ENCODE assay signal across 23 cellular contexts in genomic region chr3:70738310-70738681, GRCh38.
DNase-seq lines count a peak whose midpoint lies in the region; ATAC-seq, FAIRE-seq and TF ChIP-seq lines count a peak whose summit lies in the region.
"Had no signal": no experiment of that assay in that cellular context is flagged by ENCODE, and none has a peak within 500 bp of the region (broad histone marks: within the 10 kb centered on the region; RNA-seq: fewer than 3 reads in every experiment).

No MANE protein-coding gene starts in this region.

- H3K27me3 ChIP-seq in GM12878 (replicated peaks in 1 of 2; ENCODE audit: control insufficient read depth in 2 of 2, insufficient read depth in 2 of 2, low read length in 1 of 2) (no peaks in the 10 kb centered on the region), liver (ENCODE audit: control insufficient read depth in 4 of 4, insufficient read depth in 4 of 4, low read length in 3 of 4) (peaks cover 0 to 3% (median 0%) of the 10 kb centered on the region in 4 donors), body of pancreas (no peaks in the 10 kb centered on the region), SJCRH30 (no peaks in the 10 kb centered on the region), heart right ventricle (no peaks in the 10 kb centered on the region)

- no peaks in the 10 kb centered on the region for H4K20me1 ChIP-seq in GM12878 (ENCODE audit: control insufficient read depth, insufficient read depth)

- TF ChIP-seq POLR2A in GM12878 (IDR thresholded peaks at IDR 0.05; ENCODE audit: low read depth, low read length) (no peak), body of pancreas (IDR thresholded peaks at IDR 0.05) (no peak)

- H3K9ac ChIP-seq in GM12878 (ENCODE audit: control insufficient read depth, insufficient read depth, low read length): no peak overlapping the region
- no peak overlapping the region for H3K9ac ChIP-seq in liver (ENCODE audit: low read depth in 1 of 2, low read length in 2 of 2)

- no peaks in the 10 kb centered on the region for H3K79me2 ChIP-seq in GM12878 (ENCODE audit: control insufficient read depth, insufficient read depth, low read length)

- RAD21 ChIA-PET in GM12878 (lab: Charles Lee; ENCODE audit: unreplicated experiment): no interaction called here

- BruUV-seq in GM12878 (replicated peaks; lab: Mats Ljungman, UMichigan): no TSS peak

- TF ChIP-seq CTCF in GM12878 (IDR thresholded peaks at IDR 0.05 in 2 of 3, conservative IDR thresholded peaks at IDR 0.05 in 1 of 3; ENCODE audit: control insufficient read depth in 2 of 3, extremely low read depth in 1 of 3, insufficient read depth in 1 of 3, low read depth in 3 of 3, low read length in 3 of 3) (no peak), liver (IDR thresholded peaks at IDR 0.05; ENCODE audit: low read depth, low read length, missing input control) (no peak), body of pancreas (IDR thresholded peaks at IDR 0.05) (no peak), heart right ventricle (IDR thresholded peaks at IDR 0.05) (no peak)

- no peak for TF ChIP-seq EP300 in GM12878 (IDR thresholded peaks at IDR 0.05; ENCODE audit: borderline replicate concordance in 1 of 2, control insufficient read depth in 1 of 2, low read depth in 2 of 2, low read length in 2 of 2)

- intact Hi-C loops in GM12878 (cut with micrococcal nuclease; ENCODE audit: unreplicated experiment): no loop called here
- intact Hi-C loops in body of pancreas (cut with DNase I): no loop called here
- intact Hi-C loops in heart right ventricle (cut with DNase I): no loop called here

- ATAC-seq in GM12878 (no peak), body of pancreas (no peak), heart right ventricle (no peak)
- ATAC-seq: psoas muscle, SK-N-SH treated with all-trans-retinoic acid at 6 μM for 48 hours had no signal

- no peak overlapping the region for H3K4me2 ChIP-seq in GM12878 (ENCODE audit: control insufficient read depth, insufficient read depth)

- in situ Hi-C loops in GM12878 (cut with MboI): no loop called here

- no peak overlapping the region for H3K4me3 ChIP-seq in GM12878
- H3K4me3 ChIP-seq in liver (ENCODE audit: low read depth in 1 of 3, low read length in 3 of 3): no peak overlapping the region
- no peak overlapping the region for H3K4me3 ChIP-seq in body of pancreas
- H3K4me3 ChIP-seq in SJCRH30: no peak overlapping the region
- no peak overlapping the region for H3K4me3 ChIP-seq in heart right ventricle
- H3K4me3 ChIP-seq: lung, psoas muscle, skin epidermis had no signal

- POLR2A ChIA-PET in GM12878 (lab: Charles Lee): no interaction called here

- H3K36me3 ChIP-seq in GM12878 (ENCODE audit: control insufficient read depth in 2 of 2, insufficient read depth in 2 of 2, low read length in 1 of 2): no peaks in the 10 kb centered on the region
- H3K36me3 ChIP-seq in liver (ENCODE audit: control insufficient read depth in 4 of 4, insufficient read depth in 3 of 4, low read depth in 1 of 4, low read length in 3 of 4): no peaks in the 10 kb centered on the region
- H3K36me3 ChIP-seq in body of pancreas (replicated peaks in 1 of 2; ENCODE audit: insufficient read depth in 1 of 2, low read depth in 2 of 2): no peaks in the 10 kb centered on the region
- H3K36me3 ChIP-seq in SJCRH30: no peaks in the 10 kb centered on the region
- H3K36me3 ChIP-seq in heart right ventricle: no peaks in the 10 kb centered on the region

- 3% methylated on average over 4 of the region's 4 CpGs for WGBS in GM12878 (ENCODE audit: insufficient coverage, insufficient replicate concordance, low lambda C conversion rate, missing lambda C conversion rate)
- 26% methylated on average over 4 of the region's 4 CpGs for WGBS in liver
- WGBS in body of pancreas, 2 donors: 27 to 41% methylated on average over 4 of the region's 4 CpGs
- 58 to 62% methylated on average over 4 of the region's 4 CpGs for WGBS in heart right ventricle, 2 donors

- no peak for FAIRE-seq in GM12878 (lab: Jason Lieb, UNC)
- FAIRE-seq: keratinocyte had no signal

- peak; percentile 71 for DNase-seq in DMS53 (lab: John Stamatoyannopoulos, UW)
- DNase-seq in Kasumi-1 (lab: John Stamatoyannopoulos, UW): peak; percentile 28 to 54
- DNase-seq in GM12878 (ENCODE audit: low read depth, low spot score): no peak
- DNase-seq in NCI-H2227 treated with DMSO at 0.1 percent for 48 hours (lab: John Stamatoyannopoulos, UW): no peak
- DNase-seq in body of pancreas: no peak
- no peak for DNase-seq in SJCRH30
- no peak for DNase-seq in heart right ventricle
- DNase-seq: activated naive CD4-positive, alpha-beta T cell treated with anti-CD3 and anti-CD28 coated beads, Interleukin-2, amount 50 U/mL, for 16 hours; activated T-cell treated with anti-CD3 and anti-CD28 coated beads, Interleukin-2, amount 50 U/mL, for 48 hours; aorta; CD4-positive, alpha-beta T cell; erythroblast; foreskin fibroblast; NCI-H187 treated with DMSO at 0.1 percent for 48 hours; NCI-H446; psoas muscle; stimulated activated naive CD4-positive, alpha-beta T cell treated with Interleukin-2 at 50 U/mL for 16 hours; T-helper 9 cell had no signal

- H3K9me3 ChIP-seq in GM12878 (replicated peaks; ENCODE audit: control insufficient read depth, insufficient read depth, low read length) (no peaks in the 10 kb centered on the region), liver (ENCODE audit: control insufficient read depth in 4 of 4, low read length in 3 of 4) (no peaks in the 10 kb centered on the region), body of pancreas (no peaks in the 10 kb centered on the region), SJCRH30 (replicated peaks) (no peaks in the 10 kb centered on the region), heart right ventricle (no peaks in the 10 kb centered on the region)
- H3K9me3 ChIP-seq: psoas muscle had no signal

- CTCF ChIA-PET in GM12878 (lab: Yijun Ruan, JAX): no interaction called here

- H3K4me1 ChIP-seq in GM12878 (ENCODE audit: control insufficient read depth, insufficient read depth, low read length): no peaks in the 10 kb centered on the region
- no peaks in the 10 kb centered on the region for H3K4me1 ChIP-seq in liver (ENCODE audit: control insufficient read depth in 4 of 4, insufficient read depth in 4 of 4, low read length in 3 of 4)
- no peaks in the 10 kb centered on the region for H3K4me1 ChIP-seq in body of pancreas
- H3K4me1 ChIP-seq in SJCRH30: no peaks in the 10 kb centered on the region
- no peaks in the 10 kb centered on the region for H3K4me1 ChIP-seq in heart right ventricle
- H3K4me1 ChIP-seq: psoas muscle had no signal

- H2AFZ ChIP-seq in GM12878 (ENCODE audit: control insufficient read depth, low read depth, low read length): no peak overlapping the region

- TF ChIP-seq RAD21 in GM12878 (IDR thresholded peaks at IDR 0.05; ENCODE audit: insufficient read depth, low read depth, low read length) (no peak), liver (IDR thresholded peaks at IDR 0.05) (no peak)

- no peak overlapping the region for H3K27ac ChIP-seq in GM12878 (ENCODE audit: control insufficient read depth, insufficient read depth)
- no peak overlapping the region for H3K27ac ChIP-seq in liver (ENCODE audit: low read depth in 1 of 2, low read length in 2 of 2)
- H3K27ac ChIP-seq in body of pancreas: no peak overlapping the region
- H3K27ac ChIP-seq in SJCRH30: no peak overlapping the region
- no peak overlapping the region for H3K27ac ChIP-seq in heart right ventricle
- H3K27ac ChIP-seq: psoas muscle, skin epidermis had no signal

- SMC1A ChIA-PET in GM12878 (lab: Charles Lee; ENCODE audit: uncharacterized antibody, unreplicated experiment): no interaction called here

TF ChIP-seq in GM12878, 131 proteins besides CTCF, POLR2A, EP300 and RAD21 (continues in another document):
- TF ChIP-seq MTA3 (IDR thresholded peaks at IDR 0.05; ENCODE audit: borderline replicate concordance, low read length): no peak

TF ChIP-seq in liver, 16 proteins besides CTCF, POLR2A, EP300 and RAD21:
- TF ChIP-seq, protein P1, sequence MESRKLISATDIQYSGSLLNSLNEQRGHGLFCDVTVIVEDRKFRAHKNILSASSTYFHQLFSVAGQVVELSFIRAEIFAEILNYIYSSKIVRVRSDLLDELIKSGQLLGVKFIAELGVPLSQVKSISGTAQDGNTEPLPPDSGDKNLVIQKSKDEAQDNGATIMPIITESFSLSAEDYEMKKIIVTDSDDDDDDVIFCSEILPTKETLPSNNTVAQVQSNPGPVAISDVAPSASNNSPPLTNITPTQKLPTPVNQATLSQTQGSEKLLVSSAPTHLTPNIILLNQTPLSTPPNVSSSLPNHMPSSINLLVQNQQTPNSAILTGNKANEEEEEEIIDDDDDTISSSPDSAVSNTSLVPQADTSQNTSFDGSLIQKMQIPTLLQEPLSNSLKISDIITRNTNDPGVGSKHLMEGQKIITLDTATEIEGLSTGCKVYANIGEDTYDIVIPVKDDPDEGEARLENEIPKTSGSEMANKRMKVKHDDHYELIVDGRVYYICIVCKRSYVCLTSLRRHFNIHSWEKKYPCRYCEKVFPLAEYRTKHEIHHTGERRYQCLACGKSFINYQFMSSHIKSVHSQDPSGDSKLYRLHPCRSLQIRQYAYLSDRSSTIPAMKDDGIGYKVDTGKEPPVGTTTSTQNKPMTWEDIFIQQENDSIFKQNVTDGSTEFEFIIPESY (IDR thresholded peaks at IDR 0.05): no peak
- TF ChIP-seq NR2F2 (IDR thresholded peaks at IDR 0.05): peak; percentile 83

Comparison
In these comparisons a context has a peak if more than half of its experiments do, and no peak if none do; other contexts are left out.
1. DNase-seq: peak in DMS53 (single experiment) and Kasumi-1 (2 of 2); none in GM12878 (single experiment), NCI-H2227 treated with DMSO at 0.1 percent for 48 hours (single experiment), body of pancreas (0 of 4), SJCRH30 (0 of 2) and heart right ventricle (0 of 2).